24 cellular contexts compared by ENCODE assay signal in the genomic region with DNA sequence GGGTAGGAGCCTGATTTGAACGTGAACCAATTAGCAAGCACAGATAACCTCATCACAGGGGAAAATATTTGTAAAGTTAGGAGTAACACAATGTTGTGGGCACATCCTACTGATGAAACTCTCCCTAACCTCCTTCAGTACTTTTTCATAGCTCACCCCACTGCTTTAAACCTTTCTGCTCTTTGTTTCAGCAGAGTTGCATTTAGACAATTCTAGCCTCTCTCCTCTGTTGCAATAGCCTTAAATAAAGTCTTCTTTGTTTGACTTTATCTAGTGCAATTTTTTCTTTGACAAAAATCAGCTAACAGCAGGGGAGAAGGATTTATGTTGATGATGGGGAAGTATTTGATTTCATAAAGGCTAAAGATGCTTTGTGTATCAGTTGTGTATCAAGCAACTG. TPM values are rescaled to one million over a fixed set of nuclear protein-coding genes. Genes with fewer than 3 reads are reported as not detected.
"Had no signal": no experiment of that assay in that cellular context is flagged by ENCODE, and none has a peak within 500 bp of the region (broad histone marks: within the 10 kb centered on the region; RNA-seq: fewer than 3 reads in every experiment).

No MANE protein-coding gene starts in this region.

- H3K9me3 ChIP-seq: esophagus squamous epithelium, gastrocnemius medialis, lower lobe of right lung had no signal

- H3K4me1 ChIP-seq: gastrocnemius medialis, left lung, lower lobe of right lung had no signal

- H3K27ac ChIP-seq: coronary artery, dorsolateral prefrontal cortex, esophagus squamous epithelium, left lung, lower lobe of right lung had no signal

- H3K36me3 Mint-ChIP-seq: naive thymus-derived CD4-positive, alpha-beta T cell had no signal

- H3K4me3 ChIP-seq: coronary artery, dorsolateral prefrontal cortex, esophagus squamous epithelium, gastrocnemius medialis, heart right ventricle, left lung, lower lobe of right lung had no signal

- H3K27me3 ChIP-seq: esophagus squamous epithelium, gastrocnemius medialis, left lung had no signal

- FAIRE-seq: colon, islet of Langerhans, keratinocyte had no signal

- H3K4me3 Mint-ChIP-seq: naive thymus-derived CD4-positive, alpha-beta T cell had no signal

- ATAC-seq: esophagus mucosa; gastrocnemius medialis; heart right ventricle; left cardiac atrium; left lung; left ventricle myocardium superior; lower lobe of right lung; naive thymus-derived CD4-positive, alpha-beta T cell had no signal

- H3K27ac Mint-ChIP-seq: naive thymus-derived CD4-positive, alpha-beta T cell had no signal

- H3K36me3 ChIP-seq: esophagus squamous epithelium, gastrocnemius medialis, heart right ventricle, left lung, lower lobe of right lung had no signal

- DNase-seq: dorsolateral prefrontal cortex; effector CD4-positive, alpha-beta T cell; effector memory CD4-positive, alpha-beta T cell; erythroblast; esophagus squamous epithelium; foreskin fibroblast; foreskin melanocyte; gastrocnemius medialis; glutamatergic neuron; head of caudate nucleus; heart right ventricle; hippocampal formation; left cardiac atrium; left lung; left ventricle myocardium superior; lower lobe of right lung; mesenchymal stem cell; midbrain; naive thymus-derived CD4-positive, alpha-beta T cell had no signal

RNA-seq across cellular contexts. Expression of a gene that starts 14.1 kb away (rescaled TPM):
- polyA plus RNA-seq: naive thymus-derived CD4-positive, alpha-beta T cell had no signal
